ENCODE assay signal across 9 cellular contexts in genomic region chr16:58494981-58495860, GRCh38. TPM values are rescaled to one million over a fixed set of nuclear protein-coding genes. Genes with fewer than 3 reads are reported as not detected.
DNase-seq lines count a peak whose midpoint lies in the region; ATAC-seq, FAIRE-seq and TF ChIP-seq lines count a peak whose summit lies in the region.
"Had no signal": no experiment of that assay in that cellular context is flagged by ENCODE, and none has a peak within 500 bp of the region (broad histone marks: within the 10 kb centered on the region; RNA-seq: fewer than 3 reads in every experiment).

No MANE protein-coding gene starts in this region.

- peak; percentile 35 to 49 (median 48) for TF ChIP-seq CTCF in keratinocyte (optimal IDR thresholded peaks at IDR 0.05 in 1 of 3, IDR thresholded peaks at IDR 0.05 in 1 of 3, conservative IDR thresholded peaks at IDR 0.05 in 1 of 3; ENCODE audit: extremely low read depth in 1 of 3, insufficient read depth in 2 of 3, low read length in 3 of 3)

- no peak overlapping the region for H2AFZ ChIP-seq in keratinocyte (ENCODE audit: control insufficient read depth, low read length)

- H3K9ac ChIP-seq in keratinocyte (ENCODE audit: control insufficient read depth, extremely low read depth, insufficient read depth, low read length), result no peak overlapping the region

- ATAC-seq in HG02981 (IDR thresholded peaks at IDR 0.05; ENCODE audit: unreplicated experiment), result peak; percentile 78

- no peaks in the 10 kb centered on the region for H3K4me1 ChIP-seq in keratinocyte (ENCODE audit: control insufficient read depth, extremely low read depth, insufficient read depth, low read length)

- no peaks in the 10 kb centered on the region for H3K79me2 ChIP-seq in keratinocyte (ENCODE audit: control insufficient read depth, insufficient read depth, low read length)

- no peak overlapping the region for H3K4me2 ChIP-seq in keratinocyte (ENCODE audit: control insufficient read depth, extremely low read depth, insufficient read depth, low read depth, low read length)

- H4K20me1 ChIP-seq in keratinocyte (ENCODE audit: control insufficient read depth, extremely low read depth, insufficient read depth, low read length), result no peaks in the 10 kb centered on the region

- no peaks in the 10 kb centered on the region for H3K9me3 ChIP-seq in keratinocyte (ENCODE audit: control insufficient read depth, low read depth, low read length)
- H3K9me3 ChIP-seq: upper lobe of left lung had no signal

- H3K4me3 ChIP-seq in keratinocyte (ENCODE audit: control insufficient read depth in 2 of 3, extremely low read depth in 1 of 3, insufficient read depth in 2 of 3, low read depth in 1 of 3, low read length in 3 of 3), result no peak overlapping the region
- H3K4me3 ChIP-seq: upper lobe of left lung had no signal

- peaks cover 11% of the 10 kb centered on the region for H3K27me3 ChIP-seq in keratinocyte (ENCODE audit: control insufficient read depth, extremely low read depth, insufficient read depth, low read length)

- no peaks in the 10 kb centered on the region for H3K36me3 ChIP-seq in keratinocyte (ENCODE audit: control insufficient read depth in 2 of 2, extremely low read depth in 1 of 2, insufficient read depth in 2 of 2, low read length in 2 of 2)
- H3K36me3 ChIP-seq: upper lobe of left lung had no signal

- no peak overlapping the region for H3K27ac ChIP-seq in keratinocyte (ENCODE audit: control insufficient read depth, insufficient read depth, low read length)
- H3K27ac ChIP-seq: upper lobe of left lung had no signal

- FAIRE-seq in keratinocyte (lab: Jason Lieb, UNC), result no peak

- no peaks in the 10 kb centered on the region for H3K9me1 ChIP-seq in keratinocyte (ENCODE audit: control insufficient read depth, extremely low read depth, insufficient read depth, low read length)

- DNase-seq in SIG-M5 treated with dmso at 0.1 percent for 504 hours (lab: John Stamatoyannopoulos, UW; ENCODE audit: unreplicated experiment) (peak; percentile 84), SIG-M5 (lab: John Stamatoyannopoulos, UW) (no peak), NCI-H187 treated with DMSO at 0.1 percent for 48 hours (lab: John Stamatoyannopoulos, UW) (peak; percentile 63), T1000 (lab: John Stamatoyannopoulos, UW) (peak; percentile 68), cerebellum (ENCODE audit: low spot score) (peak; percentile 99), keratinocyte (ENCODE audit: low read depth, low spot score) (no peak)
- peak; percentile 69 to 75 for DNase-seq in stimulated activated CD4-positive, alpha-beta T cell treated with anti-CD3 and anti-CD28 coated beads, Interleukin-15, amount 100 ng/mL, for 48 hours (ENCODE audit: low read depth in 2 of 2)
- DNase-seq: upper lobe of left lung had no signal

- dilution Hi-C loops in keratinocyte (cut with MboI; ENCODE audit: extremely low pct_ligation_motif_present, low sequenced_read_pairs), result no loop called here

RNA-seq across cellular contexts. Expression of gene NDRG4, which starts 4.7 kb away (rescaled TPM):
- 280 TPM for total RNA-seq in cerebellum
- 1.1 to 4.3 TPM (median 1.3 TPM) in 3 replicates for polyA plus RNA-seq in keratinocyte
- polyA plus RNA-seq in keratinocyte (2011; ENCODE audit: low read depth), result 2.3 TPM
- polyA plus RNA-seq in keratinocyte (2011; cell fraction: cytosol; rRNA removed), result 1.5 and 1.6 TPM in 2 replicates
- 3.2 and 4.1 TPM in 2 replicates for polyA plus RNA-seq in keratinocyte (2011; cell fraction: nucleus; rRNA removed)
- 2.1 and 8.3 TPM in 2 replicates for polyA plus RNA-seq in keratinocyte (2012; ENCODE audit: low replicate concordance)
- 3.8 to 9.7 TPM (median 8.7 TPM) in 3 replicates for polyA minus RNA-seq in keratinocyte
- 1.5 TPM for polyA minus RNA-seq in keratinocyte (2011; cell fraction: cytosol; rRNA and poly(A)+ RNA removed)
- 2.2 and 4.4 TPM in 2 replicates for polyA minus RNA-seq in keratinocyte (2011; cell fraction: nucleus; rRNA and poly(A)+ RNA removed)

RNA-seq across cellular contexts. Expression of gene SETD6, which starts 20.1 kb away (rescaled TPM):
- total RNA-seq in cerebellum, result 32.0 TPM
- polyA plus RNA-seq in keratinocyte, result 9.6 to 13.5 TPM (median 10.3 TPM) in 3 replicates
- polyA plus RNA-seq in keratinocyte (2011; ENCODE audit: low read depth), result 5.0 TPM
- 5.4 TPM in 2 replicates for polyA plus RNA-seq in keratinocyte (2011; cell fraction: cytosol; rRNA removed)
- 25.7 and 28.0 TPM in 2 replicates for polyA plus RNA-seq in keratinocyte (2011; cell fraction: nucleus; rRNA removed)
- polyA plus RNA-seq in keratinocyte (2012; ENCODE audit: low replicate concordance), result 10.0 and 14.4 TPM in 2 replicates
- polyA minus RNA-seq in keratinocyte, result 2.8 to 9.2 TPM (median 4.3 TPM) in 3 replicates
- 11.5 TPM for polyA minus RNA-seq in keratinocyte (2011; cell fraction: cytosol; rRNA and poly(A)+ RNA removed)
- 5.0 and 5.1 TPM in 2 replicates for polyA minus RNA-seq in keratinocyte (2011; cell fraction: nucleus; rRNA and poly(A)+ RNA removed)

Comparison
In these comparisons a context has a peak if more than half of its experiments do, and no peak if none do; other contexts are left out.
1. DNase-seq: peak in SIG-M5 treated with dmso at 0.1 percent for 504 hours (single experiment), NCI-H187 treated with DMSO at 0.1 percent for 48 hours (single experiment), T1000 (single experiment), cerebellum (single experiment) and stimulated activated CD4-positive, alpha-beta T cell treated with anti-CD3 and anti-CD28 coated beads, Interleukin-15, amount 100 ng/mL, for 48 hours (2 of 2); none in SIG-M5 (single experiment) and keratinocyte (single experiment).